In genomic region chr4:182585321-182585720, GRCh38 we compare ENCODE assay signal across 14 cellular contexts.
DNase-seq lines count a peak whose midpoint lies in the region; ATAC-seq and TF ChIP-seq lines count a peak whose summit lies in the region.
"Had no signal": no experiment of that assay in that cellular context is flagged by ENCODE, and none has a peak within 500 bp of the region (broad histone marks: within the 10 kb centered on the region; RNA-seq: fewer than 3 reads in every experiment).

No MANE protein-coding gene starts in this region.

- H3K27me3 Mint-ChIP-seq in HFFc6 (ENCODE audit: insufficient read depth), result no peaks in the 10 kb centered on the region; the same call in 1 of the 2 replicates
- no peaks in the 10 kb centered on the region for H3K27me3 Mint-ChIP-seq in WTC11 (ENCODE audit: low read depth)

- H3K4me1 Mint-ChIP-seq in HFFc6 (ENCODE audit: low read depth) (peaks cover 26% of the 10 kb centered on the region), WTC11 (peaks cover 28% of the 10 kb centered on the region)

- peaks cover 7% of the 10 kb centered on the region; the same call in 1 of the 2 replicates for H3K4me1 ChIP-seq in iPS-20b (ENCODE audit: insufficient read depth, low read length)

- H3K36me3 Mint-ChIP-seq in HFFc6 (ENCODE audit: low read depth), result peaks cover 15% of the 10 kb centered on the region
- peaks cover 19% of the 10 kb centered on the region for H3K36me3 Mint-ChIP-seq in WTC11
- H3K36me3 Mint-ChIP-seq: CD8-positive, alpha-beta T cell had no signal

- CTCF ChIA-PET in WTC11 (lab: Charles Lee), result interaction anchor here (1.0 kb wide), 1 partner anchor 129 kb away, joined by 3 read pairs; no protein-coding TSS in a partner anchor

- in situ Hi-C loops in G401 (cut with HindIII; ENCODE audit: low sequenced_read_pairs), result no loop called here

- peaks cover 9% of the 10 kb centered on the region for H3K9me3 ChIP-seq in iPS-20b (ENCODE audit: insufficient read depth, low read depth, low read length)

- no peaks in the 10 kb centered on the region for H3K27me3 ChIP-seq in iPS-20b (ENCODE audit: insufficient read depth, low read length)

- H3K36me3 ChIP-seq in iPS-20b (ENCODE audit: insufficient read depth, low read depth, low read length), result no peaks in the 10 kb centered on the region

- DNase-seq in G401 (ENCODE audit: low spot score) (peak; percentile 12), HFFc6 (no peak), WTC11 (ENCODE audit: low spot score) (peak; percentile 38), DMS53 treated with DMSO at 0.1 percent for 48 hours (lab: John Stamatoyannopoulos, UW; ENCODE audit: unreplicated experiment) (no peak), NCI-H345 treated with DMSO at 0.1 percent for 48 hours (lab: John Stamatoyannopoulos, UW; ENCODE audit: unreplicated experiment) (no peak)
- DNase-seq: CD8-positive, alpha-beta T cell; DMS153; MV-4-11; NCI-H1417 treated with DMSO at 0.1 percent for 48 hours; NCI-H2029; SHP77 treated with DMSO at 0.1 percent for 48 hours had no signal

- H3K27ac Mint-ChIP-seq in HFFc6 (peak overlapping the region; percentile 63; the same call in 1 of the 2 replicates), WTC11 (peak overlapping the region; percentile 51)
- H3K27ac Mint-ChIP-seq: CD8-positive, alpha-beta T cell had no signal

- 0 out of 2 replicates have a peak overlapping the region, but pooled peaks have one; percentile 23 for H3K4me3 ChIP-seq in iPS-20b (ENCODE audit: low read length)

- H3K9me3 Mint-ChIP-seq in HFFc6, result no peaks in the 10 kb centered on the region
- H3K9me3 Mint-ChIP-seq in WTC11, result peaks cover 13% of the 10 kb centered on the region; the same call in 1 of the 2 replicates
- H3K9me3 Mint-ChIP-seq: CD8-positive, alpha-beta T cell had no signal

- no peak overlapping the region for H3K27ac ChIP-seq in iPS-20b (ENCODE audit: low read length)

- no peak overlapping the region for H3K9ac ChIP-seq in iPS-20b (ENCODE audit: low read depth, low read length)

- POLR2A ChIA-PET in WTC11 (lab: Charles Lee), result interaction anchor here (0.6 kb wide), 1 partner anchor 172 kb away, joined by 3 read pairs; no protein-coding TSS in a partner anchor

- no peak for TF ChIP-seq CTCF in HFFc6 (IDR thresholded peaks at IDR 0.05)
- TF ChIP-seq CTCF in WTC11 (IDR thresholded peaks at IDR 0.05), result no peak

- ATAC-seq in WTC11 (peak; percentile 99), HG03354 (IDR thresholded peaks at IDR 0.05; ENCODE audit: poor library complexity, severe bottlenecking, unreplicated experiment) (no peak), HG03025 (IDR thresholded peaks at IDR 0.05; ENCODE audit: low FRiP score, unreplicated experiment) (no peak)
- ATAC-seq: CD8-positive, alpha-beta T cell had no signal

- peak overlapping the region; percentile 48; the same call in 1 of the 2 replicates for H3K4me3 Mint-ChIP-seq in HFFc6
- no peak overlapping the region for H3K4me3 Mint-ChIP-seq in WTC11
- H3K4me3 Mint-ChIP-seq: CD8-positive, alpha-beta T cell had no signal

TF ChIP-seq in WTC11, 78 proteins besides CTCF, POLR2A, EP300 and RAD21:
- TF ChIP-seq HMGXB4 (CRISPR knock-in tag; IDR thresholded peaks at IDR 0.05), result no peak
- 0 out of 2 replicates have a peak, but pooled peaks have one; percentile 26 for TF ChIP-seq ZNF423 (CRISPR knock-in tag; IDR thresholded peaks at IDR 0.05)
TF ChIP-seq in WTC11: peak in this region for 1.

Comparison
In these comparisons a context has a peak if more than half of its experiments do, and no peak if none do; other contexts are left out.
1. DNase-seq: peak in G401 (single experiment) and WTC11 (single experiment); none in HFFc6 (single experiment), DMS53 treated with DMSO at 0.1 percent for 48 hours (single experiment) and NCI-H345 treated with DMSO at 0.1 percent for 48 hours (single experiment).